Comparison of ENCODE assay signal across 1 cellular context in the genomic region with DNA sequence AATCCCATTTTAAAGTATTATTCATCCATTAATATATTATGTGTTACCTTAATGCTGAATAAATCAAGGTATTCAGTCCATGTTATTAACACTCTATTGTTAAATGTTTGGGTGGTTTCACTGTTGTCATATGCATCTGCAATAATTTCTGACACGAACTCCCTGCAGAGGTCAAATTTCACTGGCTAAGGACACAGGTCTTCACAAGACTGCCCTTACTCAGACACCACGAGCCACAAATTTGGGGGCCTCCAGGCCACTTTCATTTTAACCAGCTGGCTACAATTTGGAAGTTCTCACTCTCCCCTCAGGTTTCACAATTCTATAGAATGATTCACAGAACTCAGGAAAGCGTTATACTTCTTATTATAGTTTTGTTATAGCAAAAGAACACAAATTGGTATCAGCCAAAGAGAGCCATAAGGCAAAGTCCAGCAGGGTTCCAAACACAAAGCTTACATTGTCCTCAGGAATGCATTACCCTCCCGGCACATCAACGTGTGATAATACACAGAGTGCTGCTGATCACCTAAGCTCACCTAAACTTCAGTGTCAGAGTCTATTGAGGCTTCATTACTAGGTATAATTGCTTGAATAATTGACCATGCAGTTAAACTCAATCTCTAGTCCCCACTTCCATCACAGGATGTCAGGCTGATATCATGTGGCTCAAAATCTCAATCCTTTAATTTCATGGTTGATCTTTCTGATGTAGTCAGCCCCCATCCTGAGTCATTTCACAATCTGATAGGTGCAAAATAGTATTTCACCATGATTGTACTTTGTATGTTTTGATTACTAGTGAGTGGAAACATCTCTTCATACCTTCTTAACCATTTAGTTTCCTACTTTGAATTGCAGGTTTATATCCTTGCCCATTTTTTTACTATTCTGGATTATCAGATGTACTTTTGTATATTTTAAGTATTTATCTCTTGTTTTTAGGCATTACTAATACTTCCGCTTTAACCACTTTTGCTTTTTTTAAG.
TF ChIP-seq lines count a peak whose summit lies in the region.

No MANE protein-coding gene starts in this region.

TF ChIP-seq in WTC11, 78 proteins besides CTCF, POLR2A, EP300 and RAD21 (continued from another document):
- no peak for TF ChIP-seq KAT7 (CRISPR knock-in tag; IDR thresholded peaks at IDR 0.05; ENCODE audit: borderline replicate concordance)
